ENCODE assay signal across 12 cellular contexts in the genomic region with DNA sequence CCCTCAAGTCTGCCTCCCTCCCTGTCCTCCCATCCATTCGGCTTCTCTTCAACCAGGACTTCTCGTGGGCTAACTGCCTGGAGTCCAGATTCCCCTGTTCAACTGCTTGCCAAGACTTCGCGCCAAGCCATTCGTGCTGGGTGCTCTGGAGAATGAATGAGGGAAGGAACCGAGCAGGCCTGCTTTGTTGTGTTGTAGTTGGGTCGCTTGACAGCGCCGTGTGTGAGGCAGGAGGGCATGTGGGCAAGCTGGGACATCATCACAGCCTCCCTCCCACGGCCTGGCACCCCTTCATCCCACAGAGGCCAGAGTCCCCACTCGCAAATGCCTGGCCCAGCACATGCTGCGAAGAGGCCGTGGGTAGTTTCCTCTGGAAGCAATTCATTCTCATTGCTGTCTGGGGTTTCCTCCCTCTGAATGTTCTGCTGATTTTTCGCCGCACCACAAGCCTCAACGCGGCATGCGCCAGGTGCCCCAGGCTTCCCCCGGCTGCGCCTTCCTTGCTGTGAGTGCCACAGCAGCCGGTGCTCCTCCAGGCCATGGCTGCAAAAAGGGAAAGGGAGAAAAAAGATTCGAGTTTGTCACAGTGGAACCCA.
DNase-seq lines count a peak whose midpoint lies in the region; ATAC-seq lines count a peak whose summit lies in the region.
"Had no signal": no experiment of that assay in that cellular context is flagged by ENCODE, and none has a peak within 500 bp of the region (broad histone marks: within the 10 kb centered on the region; RNA-seq: fewer than 3 reads in every experiment).

No MANE protein-coding gene starts in this region.

- peaks cover 7% of the 10 kb centered on the region for H3K9me3 Mint-ChIP-seq in activated naive CD8-positive, alpha-beta T cell treated with anti-CD3 and anti-CD28 coated beads for 36 hours
- peaks cover 5% of the 10 kb centered on the region for H3K9me3 Mint-ChIP-seq in stimulated activated effector memory CD8-positive, alpha-beta T cell treated with anti-CD3 and anti-CD28 coated beads, Interleukin-12 subunit alpha, Interleukin-12 subunit beta, amount 100 ng/mL, for 72 hours

- intact Hi-C loops in Right ventricle myocardium superior (cut with DNase I), result no loop called here

- H3K27ac Mint-ChIP-seq in activated naive CD8-positive, alpha-beta T cell treated with anti-CD3 and anti-CD28 coated beads for 36 hours, result peak overlapping the region; percentile 87
- peak overlapping the region; percentile 91 for H3K27ac Mint-ChIP-seq in stimulated activated effector memory CD8-positive, alpha-beta T cell treated with anti-CD3 and anti-CD28 coated beads, Interleukin-12 subunit alpha, Interleukin-12 subunit beta, amount 100 ng/mL, for 72 hours

- peak; percentile 22 for DNase-seq in activated CD4-positive, alpha-beta T cell treated with anti-CD3 and anti-CD28 coated beads for 48 hours
- DNase-seq in activated CD4-positive, alpha-beta T cell treated with anti-CD3 and anti-CD28 coated beads, Interleukin-2, amount 50 U/mL, for 1 hour, result no peak
- peak; percentile 41 for DNase-seq in activated naive CD8-positive, alpha-beta T cell treated with anti-CD3 and anti-CD28 coated beads for 36 hours
- DNase-seq in Right ventricle myocardium superior, result no peak
- peak in 1 of 2 donors; percentile 12 for DNase-seq in stimulated activated effector memory CD8-positive, alpha-beta T cell treated with anti-CD3 and anti-CD28 coated beads, Interleukin-12 subunit alpha, Interleukin-12 subunit beta, amount 100 ng/mL, for 72 hours (ENCODE audit: low spot score in 2 of 2)
- no peak for DNase-seq in LoVo (ENCODE audit: low spot score)
- DNase-seq: H9, spleen had no signal

- H3K4me3 Mint-ChIP-seq in activated naive CD8-positive, alpha-beta T cell treated with anti-CD3 and anti-CD28 coated beads for 36 hours, result no peak overlapping the region
- H3K4me3 Mint-ChIP-seq in stimulated activated effector memory CD8-positive, alpha-beta T cell treated with anti-CD3 and anti-CD28 coated beads, Interleukin-12 subunit alpha, Interleukin-12 subunit beta, amount 100 ng/mL, for 72 hours, result peak overlapping the region; percentile 48
- H3K4me3 Mint-ChIP-seq: H9 had no signal

- H3K27me3 Mint-ChIP-seq in activated naive CD8-positive, alpha-beta T cell treated with anti-CD3 and anti-CD28 coated beads for 36 hours, result peaks cover 62% of the 10 kb centered on the region

- H3K36me3 Mint-ChIP-seq in activated naive CD8-positive, alpha-beta T cell treated with anti-CD3 and anti-CD28 coated beads for 36 hours, result peaks cover 3% of the 10 kb centered on the region
- peaks cover 10% of the 10 kb centered on the region for H3K36me3 Mint-ChIP-seq in stimulated activated effector memory CD8-positive, alpha-beta T cell treated with anti-CD3 and anti-CD28 coated beads, Interleukin-12 subunit alpha, Interleukin-12 subunit beta, amount 100 ng/mL, for 72 hours

- peaks cover 16% of the 10 kb centered on the region for H3K4me1 Mint-ChIP-seq in activated naive CD8-positive, alpha-beta T cell treated with anti-CD3 and anti-CD28 coated beads for 36 hours
- H3K4me1 Mint-ChIP-seq in stimulated activated effector memory CD8-positive, alpha-beta T cell treated with anti-CD3 and anti-CD28 coated beads, Interleukin-12 subunit alpha, Interleukin-12 subunit beta, amount 100 ng/mL, for 72 hours, result peaks cover 25% of the 10 kb centered on the region

- ATAC-seq in Right ventricle myocardium superior (ENCODE audit: poor library complexity) (peak; percentile 40), GM18861 (IDR thresholded peaks at IDR 0.05; ENCODE audit: unreplicated experiment) (no peak), HG03159 (IDR thresholded peaks at IDR 0.05; ENCODE audit: unreplicated experiment) (no peak)
- ATAC-seq in stimulated activated effector memory CD8-positive, alpha-beta T cell treated with anti-CD3 and anti-CD28 coated beads, Interleukin-12 subunit alpha, Interleukin-12 subunit beta, amount 100 ng/mL, for 72 hours, result peak; percentile 57
- ATAC-seq: gastroesophageal sphincter, left lobe of liver had no signal

Comparison
In these comparisons a context has a peak if more than half of its experiments do, and no peak if none do; other contexts are left out.
1. DNase-seq: peak in activated CD4-positive, alpha-beta T cell treated with anti-CD3 and anti-CD28 coated beads for 48 hours (single experiment) and activated naive CD8-positive, alpha-beta T cell treated with anti-CD3 and anti-CD28 coated beads for 36 hours (single experiment); none in activated CD4-positive, alpha-beta T cell treated with anti-CD3 and anti-CD28 coated beads, Interleukin-2, amount 50 U/mL, for 1 hour (single experiment), Right ventricle myocardium superior (single experiment) and LoVo (single experiment).
2. ATAC-seq: peak in Right ventricle myocardium superior (single experiment) and stimulated activated effector memory CD8-positive, alpha-beta T cell treated with anti-CD3 and anti-CD28 coated beads, Interleukin-12 subunit alpha, Interleukin-12 subunit beta, amount 100 ng/mL, for 72 hours (single experiment); none in GM18861 (single experiment) and HG03159 (single experiment).